ENCODE assay signal across 8 cellular contexts in genomic region chr2:230712443-230713330, GRCh38. TPM values are rescaled to one million over a fixed set of nuclear protein-coding genes. Genes with fewer than 3 reads are reported as not detected.
DNase-seq lines count a peak whose midpoint lies in the region; ATAC-seq, FAIRE-seq and TF ChIP-seq lines count a peak whose summit lies in the region.

Gene CAB39, plus strand, starts transcription at chr2:230712842. Its CDS starts 47,160 bp downstream, at chr2:230760002.

- intact Hi-C loops in mucosa of descending colon (cut with DNase I, micrococcal nuclease) = loop anchor here in 1 of 2 donors (10.0 kb wide), 1 partner anchor 82 kb away; no protein-coding TSS in a partner anchor

- peak within 1 kb of the TSS; percentile 96 for H3K4me2 ChIP-seq in OCI-LY3 (ENCODE audit: low read length)

- H3K36me3 ChIP-seq in HUES64 (ENCODE audit: insufficient read depth, low read length) (no peaks in the 10 kb centered on the region; the same call in 1 of the 2 replicates), OCI-LY3 (replicated peaks; ENCODE audit: low read depth, low read length) (peaks cover 13% of the 10 kb centered on the region), mucosa of descending colon (ENCODE audit: low read depth) (no peaks in the 10 kb centered on the region)

- H3K27ac ChIP-seq in HUES64 (ENCODE audit: low read depth, low read length) = peak within 1 kb of the TSS; percentile 48; the same call in 1 of the 2 replicates
- H3K27ac ChIP-seq in OCI-LY3 (ENCODE audit: low read length) = peak within 1 kb of the TSS; percentile 81

- peak within 1 kb of the TSS; percentile 78 for H3K9ac ChIP-seq in HUES64 (ENCODE audit: low read depth, low read length)
- peak within 1 kb of the TSS; percentile 94 for H3K9ac ChIP-seq in OCI-LY3 (ENCODE audit: low read length)

- no peak for FAIRE-seq in D721Med (lab: Jason Lieb, UNC)

- TF ChIP-seq CTCF in D721Med (IDR thresholded peaks at IDR 0.05; ENCODE audit: insufficient read depth, missing control alignments) (peak; percentile 70), OCI-LY3 (IDR thresholded peaks at IDR 0.05; ENCODE audit: low read depth, low read length) (peak; percentile 55), epithelial cell of esophagus (IDR thresholded peaks at IDR 0.05; ENCODE audit: insufficient read depth, low read depth, low read length, missing control alignments) (peak; percentile 28), mucosa of descending colon (IDR thresholded peaks at IDR 0.05) (peak; percentile 96)

- no peaks in the 10 kb centered on the region for H3K9me3 ChIP-seq in HUES64 (ENCODE audit: insufficient read depth, low read depth, low read length)
- H3K9me3 ChIP-seq in OCI-LY3 (ENCODE audit: insufficient read depth, low read length) = no peaks in the 10 kb centered on the region
- H3K9me3 ChIP-seq in mucosa of descending colon = no peaks in the 10 kb centered on the region

- peaks cover 37% of the 10 kb centered on the region for H4K20me1 ChIP-seq in OCI-LY3 (ENCODE audit: insufficient read depth, low read length)

- 1% methylated on average over 110 of the region's 110 CpGs for WGBS in HUES64

- H3K27me3 ChIP-seq in HUES64 (ENCODE audit: insufficient read depth, low read length) (no peaks in the 10 kb centered on the region), OCI-LY3 (ENCODE audit: low read depth, low read length) (no peaks in the 10 kb centered on the region)

- peaks cover 56% of the 10 kb centered on the region for H3K79me2 ChIP-seq in OCI-LY3 (ENCODE audit: low read length)

- DNase-seq in D721Med (ENCODE audit: insufficient read length, low spot score) (peak; percentile 77), activated T-cell treated with anti-CD3 and anti-CD28 coated beads for 1 hour (ENCODE audit: low read depth) (peak; percentile 82), epithelial cell of esophagus (ENCODE audit: low read depth) (peak; percentile 92), mucosa of descending colon (peak; percentile 90 to 93 (median 93))
- DNase-seq in stimulated activated CD8-positive, alpha-beta memory T cell treated with anti-CD3 and anti-CD28 coated beads, Interleukin-4, amount 100 ng/mL, for 24 hours (ENCODE audit: low read depth) = peak; percentile 80

- H3K4me1 ChIP-seq in HUES64 (ENCODE audit: insufficient read depth, low read length) (peaks cover 24% of the 10 kb centered on the region), OCI-LY3 (ENCODE audit: low read length) (peaks cover 34% of the 10 kb centered on the region), mucosa of descending colon (ENCODE audit: low read depth) (peaks cover 28% of the 10 kb centered on the region)

- H3K4me3 ChIP-seq in HUES64 (ENCODE audit: low read length) (peak within 1 kb of the TSS; percentile 90), OCI-LY3 (ENCODE audit: low read length) (peak within 1 kb of the TSS; percentile 95), epithelial cell of esophagus (ENCODE audit: low read length) (peak within 1 kb of the TSS; percentile 88), mucosa of descending colon (peak within 1 kb of the TSS; percentile 99)

- peak; percentile 68 for ATAC-seq in GM21447 (IDR thresholded peaks at IDR 0.05; ENCODE audit: unreplicated experiment)
- ATAC-seq in mucosa of descending colon = peak; percentile 89

- peak within 1 kb of the TSS; percentile 85; the same call in 1 of the 2 replicates for H2AFZ ChIP-seq in OCI-LY3 (ENCODE audit: low read depth, low read length)

RNA-seq across cellular contexts. Expression of gene CAB39, which starts in this region (rescaled TPM):
- polyA plus RNA-seq in HUES64 (2013, experiment 1 of 2) = 37.2 TPM
- 35.8 TPM for polyA plus RNA-seq in HUES64 (2013, experiment 2 of 2)
- total RNA-seq in mucosa of descending colon = 100 to 1,000 TPM; 112 to 155 (median 115) TPM

Comparison
In these comparisons a context has a peak if more than half of its experiments do, and no peak if none do; other contexts are left out.
1. Peak in every context shown above with its lines: DNase-seq, ATAC-seq, H3K4me3 ChIP-seq and H3K27ac ChIP-seq.
2. CTCF ChIP-seq: peak in every context shown above with its lines; median percentile 96 in mucosa of descending colon; 70 in D721Med; 55 in OCI-LY3; 28 in epithelial cell of esophagus.